ENCODE assay signal across 21 cellular contexts in the genomic region with DNA sequence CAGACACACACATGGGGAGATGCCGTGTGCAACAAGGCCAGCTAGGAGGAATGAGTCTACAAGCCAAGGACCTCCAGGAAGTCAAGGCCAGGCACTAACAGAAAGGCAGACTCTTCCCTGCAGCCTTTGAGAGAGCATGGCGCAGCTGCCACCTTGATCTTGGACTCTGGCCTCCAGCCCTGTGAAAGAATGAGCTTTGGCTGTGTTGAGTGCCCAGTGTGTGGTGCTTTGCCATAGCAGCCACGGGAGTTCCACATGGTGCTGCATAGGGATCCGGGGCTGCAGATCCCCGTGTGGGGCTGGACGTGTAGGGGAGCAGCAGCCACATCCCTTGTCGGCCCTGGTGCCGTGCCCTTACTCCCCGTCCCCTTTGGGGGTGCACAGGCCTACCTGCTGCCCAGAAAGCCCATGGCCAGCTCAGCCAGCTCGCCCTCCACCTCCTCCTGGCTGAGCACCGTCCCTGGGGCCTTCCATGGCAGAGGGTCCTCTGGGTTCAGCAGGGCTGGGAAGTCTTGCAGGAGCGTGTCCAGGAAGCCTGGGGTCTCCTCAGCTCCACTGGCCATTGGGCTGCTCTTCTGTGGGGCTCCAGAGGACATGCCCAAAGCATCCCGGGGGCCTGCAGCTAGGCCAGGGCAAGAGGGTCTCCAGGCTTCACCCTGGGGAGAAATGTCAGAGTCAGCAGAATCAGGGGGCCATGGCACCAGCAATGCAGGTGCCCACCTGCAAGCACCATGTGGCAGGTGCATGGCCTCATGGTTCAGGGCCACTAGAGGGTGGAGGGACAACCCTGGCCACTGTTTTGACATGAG. TPM values are rescaled to one million over a fixed set of nuclear protein-coding genes. Genes with fewer than 3 reads are reported as not detected.
DNase-seq lines count a peak whose midpoint lies in the region; ATAC-seq and TF ChIP-seq lines count a peak whose summit lies in the region.
"Had no signal": no experiment of that assay in that cellular context is flagged by ENCODE, and none has a peak within 500 bp of the region (broad histone marks: within the 10 kb centered on the region; RNA-seq: fewer than 3 reads in every experiment).

No MANE protein-coding gene starts in this region.

- H3K27me3 ChIP-seq in heart right ventricle (no peaks in the 10 kb centered on the region), neuronal stem cell (ENCODE audit: control insufficient read depth in 3 of 3, insufficient read depth in 3 of 3, low read depth in 1 of 3, low read length in 3 of 3) (no peaks in the 10 kb centered on the region), vagina (no peaks in the 10 kb centered on the region)
- H3K27me3 ChIP-seq: neutrophil, sigmoid colon had no signal

- H3K23ac ChIP-seq in neuronal stem cell (ENCODE audit: low read depth, low read length, poor library complexity) = peak overlapping the region; percentile 77

- no peak overlapping the region for H3K4me2 ChIP-seq in neuronal stem cell (ENCODE audit: insufficient read depth, low read length, poor library complexity, severe bottlenecking)

- H3K14ac ChIP-seq in neuronal stem cell (ENCODE audit: low read length) = no peak overlapping the region

- TF ChIP-seq CTCF in heart right ventricle (IDR thresholded peaks at IDR 0.05) = no peak
- TF ChIP-seq CTCF in vagina (IDR thresholded peaks at IDR 0.05) = no peak
- TF ChIP-seq CTCF in glutamatergic neuron (IDR thresholded peaks at IDR 0.05; ENCODE audit: partially characterized antibody, unreplicated experiment) = no peak

- peaks cover 0 to 45% (median 19%) of the 10 kb centered on the region in 9 donors for H3K36me3 ChIP-seq in heart right ventricle
- peaks cover 14 to 36% of the 10 kb centered on the region in 2 donors for H3K36me3 ChIP-seq in neuronal stem cell (replicated peaks in 1 of 2; ENCODE audit: control insufficient read depth in 2 of 2, insufficient read depth in 2 of 2, low read length in 2 of 2)
- H3K36me3 ChIP-seq in vagina = peaks cover 0 to 22% of the 10 kb centered on the region in 2 donors

- H3K4me3 Mint-ChIP-seq in dendritic cell treated with granulocyte-macrophage colony-stimulating factor and Interleukin-4, amounts not matched to agents 40 ng/mL and 50 ng/mL, for 4 days = no peak overlapping the region
- no peak overlapping the region for H3K4me3 Mint-ChIP-seq in glutamatergic neuron (ENCODE audit: unreplicated experiment)
- H3K4me3 Mint-ChIP-seq: activated CD4-positive, alpha-beta T cell treated with anti-CD3 and anti-CD28 coated beads, Interleukin-2, amount 10 ng/mL, durations not matched to agents 24 days and 14 days; activated naive CD4-positive, alpha-beta T cell treated with anti-CD3 and anti-CD28 coated beads, Interleukin-2, amount 50 U/mL, for 24 hours; H9 had no signal

- H3K27me3 Mint-ChIP-seq in dendritic cell treated with granulocyte-macrophage colony-stimulating factor and Interleukin-4, amounts not matched to agents 40 ng/mL and 50 ng/mL, for 4 days = no peaks in the 10 kb centered on the region
- H3K27me3 Mint-ChIP-seq in glutamatergic neuron (ENCODE audit: unreplicated experiment) = peaks cover 2% of the 10 kb centered on the region
- H3K27me3 Mint-ChIP-seq: activated CD4-positive, alpha-beta T cell treated with anti-CD3 and anti-CD28 coated beads, Interleukin-2, amount 10 ng/mL, durations not matched to agents 24 days and 14 days; activated naive CD4-positive, alpha-beta T cell treated with anti-CD3 and anti-CD28 coated beads, Interleukin-2, amount 50 U/mL, for 24 hours had no signal

- H2BK5ac ChIP-seq in neuronal stem cell (ENCODE audit: low read length) = no peak overlapping the region

- H2BK120ac ChIP-seq in neuronal stem cell (ENCODE audit: low read depth, low read length) = no peak overlapping the region

- H3K36me3 Mint-ChIP-seq in dendritic cell treated with granulocyte-macrophage colony-stimulating factor and Interleukin-4, amounts not matched to agents 40 ng/mL and 50 ng/mL, for 4 days (ENCODE audit: low read depth) = peaks cover 85% of the 10 kb centered on the region
- peaks cover 5% of the 10 kb centered on the region for H3K36me3 Mint-ChIP-seq in glutamatergic neuron (ENCODE audit: unreplicated experiment)
- H3K36me3 Mint-ChIP-seq: activated naive CD4-positive, alpha-beta T cell treated with anti-CD3 and anti-CD28 coated beads, Interleukin-2, amount 50 U/mL, for 24 hours had no signal

- H4K8ac ChIP-seq in neuronal stem cell (ENCODE audit: low read depth, low read length) = no peak overlapping the region

- H3K4me1 ChIP-seq in heart right ventricle (peaks cover 32 to 100% (median 86%) of the 10 kb centered on the region in 9 donors), neuronal stem cell (ENCODE audit: control insufficient read depth in 2 of 2, insufficient read depth in 1 of 2, low read depth in 1 of 2, low read length in 2 of 2) (peaks cover 5 to 7% of the 10 kb centered on the region in 2 donors), vagina (peaks cover 94% of the 10 kb centered on the region)

- H2BK12ac ChIP-seq in neuronal stem cell (ENCODE audit: low read length) = no peak overlapping the region

- peak overlapping the region; percentile 25 for H3K9ac ChIP-seq in neuronal stem cell (ENCODE audit: low read depth, low read length, poor library complexity)

- TF ChIP-seq POLR2A in vagina (IDR thresholded peaks at IDR 0.05) = no peak

- no peak overlapping the region for H2AK5ac ChIP-seq in neuronal stem cell (ENCODE audit: low read depth, low read length)

- no peak overlapping the region for H2BK15ac ChIP-seq in neuronal stem cell (ENCODE audit: low read length)

- no peak overlapping the region for H3K4me3 ChIP-seq in heart right ventricle
- H3K4me3 ChIP-seq in neuronal stem cell (ENCODE audit: low read length in 2 of 2) = no peak overlapping the region
- H3K4me3 ChIP-seq in vagina = no peak overlapping the region
- H3K4me3 ChIP-seq: sigmoid colon had no signal

- H3K4ac ChIP-seq in neuronal stem cell (ENCODE audit: low read length) = no peak overlapping the region

- 89 to 96% methylated on average over 13 of the region's 13 CpGs for WGBS in heart right ventricle, 2 donors
- no CpG with 5 or more reads among the region's 13 CpGs for whole genome bisulfite sequencing in neuronal stem cell (ENCODE audit: extremely low coverage in 2 of 2, insufficient read length in 2 of 2, insufficient replicate concordance in 1 of 2), 2 donors

- no peak overlapping the region for H4K91ac ChIP-seq in neuronal stem cell (ENCODE audit: low read depth, low read length, poor library complexity)

- H3K9me3 ChIP-seq in heart right ventricle (no peaks in the 10 kb centered on the region), neuronal stem cell (replicated peaks in 1 of 2; ENCODE audit: control insufficient read depth in 2 of 2, insufficient read depth in 1 of 2, low read depth in 1 of 2, low read length in 2 of 2) (no peaks in the 10 kb centered on the region), vagina (no peaks in the 10 kb centered on the region)
- H3K9me3 ChIP-seq: neutrophil, sigmoid colon had no signal

- no peaks in the 10 kb centered on the region for H3K79me1 ChIP-seq in neuronal stem cell (ENCODE audit: low read depth, low read length)

- no peak overlapping the region for H2AFZ ChIP-seq in neuronal stem cell (ENCODE audit: low read length)

- peak overlapping the region in 9 of 10 donors; percentile 90 to 98 (median 96) for H3K27ac ChIP-seq in heart right ventricle
- H3K27ac ChIP-seq in neuronal stem cell (replicated peaks; ENCODE audit: low read length) = no peak overlapping the region
- peak overlapping the region; percentile 88 for H3K27ac ChIP-seq in vagina

- H3K18ac ChIP-seq in neuronal stem cell (ENCODE audit: low read length) = no peak overlapping the region

- peak overlapping the region; percentile 100 for H3K27ac Mint-ChIP-seq in dendritic cell treated with granulocyte-macrophage colony-stimulating factor and Interleukin-4, amounts not matched to agents 40 ng/mL and 50 ng/mL, for 4 days
- H3K27ac Mint-ChIP-seq in glutamatergic neuron (ENCODE audit: unreplicated experiment) = no peak overlapping the region
- H3K27ac Mint-ChIP-seq: activated CD4-positive, alpha-beta T cell treated with anti-CD3 and anti-CD28 coated beads, Interleukin-2, amount 10 ng/mL, durations not matched to agents 24 days and 14 days had no signal

- no peak for DNase-seq in heart right ventricle
- DNase-seq in Right ventricle myocardium inferior (ENCODE audit: missing footprints) = no peak
- DNase-seq in neuronal stem cell (ENCODE audit: low spot score) = no peak
- DNase-seq in vagina (ENCODE audit: extremely low spot score in 2 of 2) = no peak
- DNase-seq in occipital lobe (lab: John Stamatoyannopoulos, UW) = no peak
- no peak for DNase-seq in glutamatergic neuron
- no peak for DNase-seq in activated CD4-positive, CD25-positive, alpha-beta regulatory T cell treated with anti-CD3 and anti-CD28 coated beads, Interleukin-2, amount 50 U/mL, for 72 hours
- DNase-seq: ACHN; activated CD4-positive, alpha-beta T cell treated with anti-CD3 and anti-CD28 coated beads, Interleukin-2, amount 10 ng/mL, durations not matched to agents 24 days and 14 days; activated CD8-positive, alpha-beta memory T cell treated with anti-CD3 and anti-CD28 coated beads, Interleukin-2, amount 50 U/mL, for 48 hours; CD8-positive, alpha-beta memory T cell; DND-41; H9; NCI-H146; NCI-H345; NK-92 treated with Interleukin-12 subunit alpha and Interleukin-12 subunit beta, amount 100 ng/mL, for 24 hours; sigmoid colon; stimulated activated CD4-positive, alpha-beta T cell treated with anti-CD3 and anti-CD28 coated beads, Interleukin-2, amount 100 ng/mL, for 48 hours had no signal

- intact Hi-C loops in heart right ventricle (cut with DNase I) = no loop called here
- intact Hi-C loops in Right ventricle myocardium inferior (cut with DNase I) = no loop called here
- intact Hi-C loops in dendritic cell treated with granulocyte-macrophage colony-stimulating factor and Interleukin-4, amounts not matched to agents 40 ng/mL and 50 ng/mL, for 4 days (cut with micrococcal nuclease) = no loop called here
- intact Hi-C loops in vagina (cut with DNase I) = no loop called here

- ATAC-seq in heart right ventricle (no peak), Right ventricle myocardium inferior (no peak)

- peaks cover 95% of the 10 kb centered on the region for H3K4me1 Mint-ChIP-seq in dendritic cell treated with granulocyte-macrophage colony-stimulating factor and Interleukin-4, amounts not matched to agents 40 ng/mL and 50 ng/mL, for 4 days (ENCODE audit: low read depth)
- H3K4me1 Mint-ChIP-seq in glutamatergic neuron (ENCODE audit: low read depth, unreplicated experiment) = peaks cover 42% of the 10 kb centered on the region

- no peaks in the 10 kb centered on the region for H3K9me3 Mint-ChIP-seq in dendritic cell treated with granulocyte-macrophage colony-stimulating factor and Interleukin-4, amounts not matched to agents 40 ng/mL and 50 ng/mL, for 4 days
- peaks cover 9% of the 10 kb centered on the region for H3K9me3 Mint-ChIP-seq in glutamatergic neuron (ENCODE audit: unreplicated experiment)
- H3K9me3 Mint-ChIP-seq: activated CD4-positive, alpha-beta T cell treated with anti-CD3 and anti-CD28 coated beads, Interleukin-2, amount 10 ng/mL, durations not matched to agents 24 days and 14 days; activated naive CD4-positive, alpha-beta T cell treated with anti-CD3 and anti-CD28 coated beads, Interleukin-2, amount 50 U/mL, for 24 hours; CD8-positive, alpha-beta memory T cell; H9 had no signal

RNA-seq across cellular contexts. Expression of gene PPM1F, which starts 7.0 kb away (rescaled TPM):
- 10 to 100 TPM; 14.3 to 31.4 (median 19.0) TPM for total RNA-seq in heart right ventricle
- polyA plus RNA-seq in heart right ventricle = 10 to 100 TPM; 11.8 to 12.3 TPM
- total RNA-seq in Right ventricle myocardium inferior = 18.9 TPM
- 17.8 TPM for polyA plus RNA-seq in neuronal stem cell (2013, experiment 1 of 2)
- polyA plus RNA-seq in neuronal stem cell (2013, experiment 2 of 2) = 16.6 TPM
- total RNA-seq in vagina = 35.6 TPM
- 22.6 TPM for total RNA-seq in occipital lobe
- 40.1 TPM for total RNA-seq in glutamatergic neuron (ENCODE audit: unreplicated experiment)

RNA-seq across cellular contexts. Expression of gene TOP3B, which starts 36.9 kb away (rescaled TPM):
- total RNA-seq in heart right ventricle (10 to 100 TPM in 7 of 10 donors, 1 to 10 TPM in 3; 8.4 to 18.4 (median 10.8) TPM), Right ventricle myocardium inferior (10.4 TPM), vagina (42.7 TPM), occipital lobe (13.4 TPM), glutamatergic neuron (ENCODE audit: unreplicated experiment) (83.5 TPM)
- polyA plus RNA-seq in heart right ventricle = 10 to 100 TPM in 1 of 2 donors, 1 to 10 TPM in 1; 7.8 to 20.0 TPM
- polyA plus RNA-seq in neuronal stem cell (2013, experiment 1 of 2) = 25.4 TPM
- 27.0 TPM for polyA plus RNA-seq in neuronal stem cell (2013, experiment 2 of 2)
